1 cellular context compared by ENCODE assay signal in the genomic region with DNA sequence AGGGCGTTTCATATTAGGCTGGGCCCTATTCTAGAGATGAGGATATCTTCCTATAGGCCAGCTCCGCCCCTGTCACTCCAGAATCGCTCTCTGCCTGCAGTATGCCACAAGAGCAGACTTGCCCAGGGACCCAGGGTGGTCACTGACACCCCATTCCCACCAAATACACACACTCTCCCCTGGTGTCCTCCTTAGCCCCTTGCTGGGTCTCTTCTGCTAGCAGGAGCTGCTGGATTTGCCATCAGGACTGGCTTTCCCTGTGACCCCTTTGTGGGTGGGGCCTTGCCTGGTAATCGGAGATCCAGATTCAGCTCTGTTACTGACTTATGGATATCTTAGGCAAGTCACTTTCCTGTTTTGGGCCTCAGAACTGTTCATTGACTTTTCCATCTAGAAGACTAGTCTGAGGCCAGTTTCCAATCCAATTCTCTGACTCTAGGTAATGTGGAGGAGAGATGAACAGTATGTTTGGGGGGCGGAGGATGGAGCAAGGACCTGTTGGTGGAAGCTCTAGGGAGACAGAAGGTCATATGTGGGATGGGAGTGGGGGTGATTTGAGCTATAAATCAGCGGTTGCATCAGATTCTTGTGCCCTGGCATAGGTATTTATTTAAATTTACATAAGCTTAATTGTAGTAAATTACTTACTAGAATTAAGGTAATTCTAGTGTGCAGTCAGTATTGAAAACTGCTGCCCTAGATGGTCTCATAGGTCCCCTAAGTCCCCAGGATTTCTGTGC.
TF ChIP-seq lines count a peak whose summit lies in the region.

No MANE protein-coding gene starts in this region.

TF ChIP-seq in GM12878, 131 proteins besides CTCF, POLR2A, EP300 and RAD21:
- TF ChIP-seq BHLHE40 (IDR thresholded peaks at IDR 0.05; ENCODE audit: borderline replicate concordance in 1 of 2, low read depth in 2 of 2, low read length in 1 of 2) (no peak), MYC (IDR thresholded peaks at IDR 0.05; ENCODE audit: insufficient read depth, insufficient read length, insufficient replicate concordance, low read length, severe bottlenecking) (no peak), KAT2A (conservative IDR thresholded peaks at IDR 0.05; ENCODE audit: control insufficient read depth, low read depth, low read length) (no peak), ZNF24 (IDR thresholded peaks at IDR 0.05) (no peak), TCF3 (IDR thresholded peaks at IDR 0.05; ENCODE audit: borderline replicate concordance, insufficient read depth, low read depth, low read length) (no peak), MEF2B (IDR thresholded peaks at IDR 0.05; ENCODE audit: partially characterized antibody, poor library complexity, severe bottlenecking) (no peak)
- TF ChIP-seq, protein P1, sequence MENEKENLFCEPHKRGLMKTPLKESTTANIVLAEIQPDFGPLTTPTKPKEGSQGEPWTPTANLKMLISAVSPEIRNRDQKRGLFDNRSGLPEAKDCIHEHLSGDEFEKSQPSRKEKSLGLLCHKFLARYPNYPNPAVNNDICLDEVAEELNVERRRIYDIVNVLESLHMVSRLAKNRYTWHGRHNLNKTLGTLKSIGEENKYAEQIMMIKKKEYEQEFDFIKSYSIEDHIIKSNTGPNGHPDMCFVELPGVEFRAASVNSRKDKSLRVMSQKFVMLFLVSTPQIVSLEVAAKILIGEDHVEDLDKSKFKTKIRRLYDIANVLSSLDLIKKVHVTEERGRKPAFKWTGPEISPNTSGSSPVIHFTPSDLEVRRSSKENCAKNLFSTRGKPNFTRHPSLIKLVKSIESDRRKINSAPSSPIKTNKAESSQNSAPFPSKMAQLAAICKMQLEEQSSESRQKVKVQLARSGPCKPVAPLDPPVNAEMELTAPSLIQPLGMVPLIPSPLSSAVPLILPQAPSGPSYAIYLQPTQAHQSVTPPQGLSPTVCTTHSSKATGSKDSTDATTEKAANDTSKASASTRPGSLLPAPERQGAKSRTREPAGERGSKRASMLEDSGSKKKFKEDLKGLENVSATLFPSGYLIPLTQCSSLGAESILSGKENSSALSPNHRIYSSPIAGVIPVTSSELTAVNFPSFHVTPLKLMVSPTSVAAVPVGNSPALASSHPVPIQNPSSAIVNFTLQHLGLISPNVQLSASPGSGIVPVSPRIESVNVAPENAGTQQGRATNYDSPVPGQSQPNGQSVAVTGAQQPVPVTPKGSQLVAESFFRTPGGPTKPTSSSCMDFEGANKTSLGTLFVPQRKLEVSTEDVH (IDR thresholded peaks at IDR 0.05; ENCODE audit: low read depth, partially characterized antibody): no peak
- TF ChIP-seq, protein P2, sequence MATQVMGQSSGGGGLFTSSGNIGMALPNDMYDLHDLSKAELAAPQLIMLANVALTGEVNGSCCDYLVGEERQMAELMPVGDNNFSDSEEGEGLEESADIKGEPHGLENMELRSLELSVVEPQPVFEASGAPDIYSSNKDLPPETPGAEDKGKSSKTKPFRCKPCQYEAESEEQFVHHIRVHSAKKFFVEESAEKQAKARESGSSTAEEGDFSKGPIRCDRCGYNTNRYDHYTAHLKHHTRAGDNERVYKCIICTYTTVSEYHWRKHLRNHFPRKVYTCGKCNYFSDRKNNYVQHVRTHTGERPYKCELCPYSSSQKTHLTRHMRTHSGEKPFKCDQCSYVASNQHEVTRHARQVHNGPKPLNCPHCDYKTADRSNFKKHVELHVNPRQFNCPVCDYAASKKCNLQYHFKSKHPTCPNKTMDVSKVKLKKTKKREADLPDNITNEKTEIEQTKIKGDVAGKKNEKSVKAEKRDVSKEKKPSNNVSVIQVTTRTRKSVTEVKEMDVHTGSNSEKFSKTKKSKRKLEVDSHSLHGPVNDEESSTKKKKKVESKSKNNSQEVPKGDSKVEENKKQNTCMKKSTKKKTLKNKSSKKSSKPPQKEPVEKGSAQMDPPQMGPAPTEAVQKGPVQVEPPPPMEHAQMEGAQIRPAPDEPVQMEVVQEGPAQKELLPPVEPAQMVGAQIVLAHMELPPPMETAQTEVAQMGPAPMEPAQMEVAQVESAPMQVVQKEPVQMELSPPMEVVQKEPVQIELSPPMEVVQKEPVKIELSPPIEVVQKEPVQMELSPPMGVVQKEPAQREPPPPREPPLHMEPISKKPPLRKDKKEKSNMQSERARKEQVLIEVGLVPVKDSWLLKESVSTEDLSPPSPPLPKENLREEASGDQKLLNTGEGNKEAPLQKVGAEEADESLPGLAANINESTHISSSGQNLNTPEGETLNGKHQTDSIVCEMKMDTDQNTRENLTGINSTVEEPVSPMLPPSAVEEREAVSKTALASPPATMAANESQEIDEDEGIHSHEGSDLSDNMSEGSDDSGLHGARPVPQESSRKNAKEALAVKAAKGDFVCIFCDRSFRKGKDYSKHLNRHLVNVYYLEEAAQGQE (IDR thresholded peaks at IDR 0.05; ENCODE audit: low read depth, low read length): no peak
